8 cellular contexts compared by ENCODE assay signal in the genomic region with DNA sequence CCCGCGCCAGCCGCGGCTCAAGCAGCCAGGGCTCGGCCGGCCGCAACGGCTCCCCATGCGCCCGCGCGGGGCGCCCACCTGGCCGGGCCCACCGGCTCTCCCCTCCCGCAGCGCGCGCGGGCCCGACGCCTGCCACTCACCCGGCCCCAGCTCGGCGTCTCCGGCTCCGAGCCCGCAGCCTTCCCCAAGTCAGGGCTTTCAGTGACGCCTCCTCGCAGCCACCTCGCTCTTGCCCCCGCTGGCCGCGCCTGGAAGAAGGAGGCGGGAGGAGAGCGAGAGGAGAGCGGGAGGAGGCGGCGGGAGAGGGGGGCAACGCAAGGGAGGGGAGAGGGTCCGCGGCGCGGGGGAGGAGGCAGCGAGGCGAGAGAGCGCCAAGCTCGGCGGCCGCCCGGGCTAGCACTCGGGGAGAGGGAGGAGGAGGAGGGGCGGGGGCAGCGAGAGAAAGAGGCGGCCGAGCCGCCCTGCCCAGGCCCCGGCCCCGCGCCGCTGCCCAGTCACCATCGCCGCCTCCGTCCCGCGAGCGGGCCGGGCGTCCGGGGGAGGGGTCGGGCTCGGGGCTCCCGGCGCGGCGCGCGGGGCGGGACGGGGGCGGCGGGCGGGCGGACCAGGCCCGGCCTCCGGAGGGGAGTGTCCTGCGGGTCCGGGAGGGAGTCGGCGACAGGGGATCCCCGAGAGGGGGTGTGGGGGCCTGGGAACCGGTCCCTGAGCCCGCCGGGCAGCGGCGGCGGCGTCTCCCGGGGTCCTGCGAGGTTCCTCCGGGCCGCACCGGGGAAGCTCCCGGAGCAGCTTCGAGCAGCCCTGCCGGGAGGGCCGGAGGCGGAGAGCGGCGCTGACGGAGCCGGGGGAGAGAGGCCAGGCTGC. TPM values are rescaled to one million over a fixed set of nuclear protein-coding genes. Genes with fewer than 3 reads are reported as not detected.
DNase-seq lines count a peak whose midpoint lies in the region; ATAC-seq and TF ChIP-seq lines count a peak whose summit lies in the region.

A gene with protein sequence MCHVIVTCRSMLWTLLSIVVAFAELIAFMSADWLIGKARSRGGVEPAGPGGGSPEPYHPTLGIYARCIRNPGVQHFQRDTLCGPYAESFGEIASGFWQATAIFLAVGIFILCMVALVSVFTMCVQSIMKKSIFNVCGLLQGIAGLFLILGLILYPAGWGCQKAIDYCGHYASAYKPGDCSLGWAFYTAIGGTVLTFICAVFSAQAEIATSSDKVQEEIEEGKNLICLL (minus strand): TSS at position 414 of the 861 bp plus-strand sequence. CDS start 138,559 bp downstream, outside the sequence.

- H2AFZ ChIP-seq in Karpas-422 (ENCODE audit: low read length), result peak within 1 kb of the TSS; percentile 71; the same call in 1 of the 2 replicates

- DNase-seq in DMS 273 (lab: John Stamatoyannopoulos, UW; ENCODE audit: unreplicated experiment) (peak; percentile 89), DMS 273 treated with DMSO at 0.1 percent for 48 hours (lab: John Stamatoyannopoulos, UW) (no peak), Karpas-422 (peak; percentile 45), WERI-Rb-1 (peak; percentile 79), lower leg skin (ENCODE audit: low spot score in 2 of 2) (peak; percentile 46 to 94)
- no peak for DNase-seq in effector memory CD4-positive, alpha-beta T cell
- DNase-seq in stimulated activated CD4-positive, alpha-beta T cell treated with anti-CD3 and anti-CD28 coated beads, TNF-alpha, amount 100 ng/mL, for 4 hours (ENCODE audit: low read depth in 3 of 3), result peak in 2 of 3 experiments; percentile 1 to 7

- H3K4me2 ChIP-seq in Karpas-422 (ENCODE audit: low read depth, low read length, poor library complexity, severe bottlenecking), result peak within 1 kb of the TSS; percentile 88

- no peaks in the 10 kb centered on the region for H3K27me3 ChIP-seq in Karpas-422 (ENCODE audit: low read length)
- no peaks in the 10 kb centered on the region for H3K27me3 ChIP-seq in WERI-Rb-1 (ENCODE audit: insufficient read depth, low read depth, severe bottlenecking)
- H3K27me3 ChIP-seq in effector memory CD4-positive, alpha-beta T cell (replicated peaks; ENCODE audit: control insufficient read depth, insufficient read depth, low read length, poor library complexity, severe bottlenecking), result peaks cover 2% of the 10 kb centered on the region

- no peak for TF ChIP-seq CTCF in WERI-Rb-1 (IDR thresholded peaks at IDR 0.05; ENCODE audit: low read depth, low read length)
- no peak for TF ChIP-seq CTCF in lower leg skin (IDR thresholded peaks at IDR 0.05)

- peaks cover 10% of the 10 kb centered on the region for H3K4me1 ChIP-seq in Karpas-422 (ENCODE audit: low read length)
- H3K4me1 ChIP-seq in effector memory CD4-positive, alpha-beta T cell (ENCODE audit: control insufficient read depth, insufficient read depth, low read length, poor library complexity, severe bottlenecking), result peaks cover 9% of the 10 kb centered on the region

- H3K9me3 ChIP-seq in Karpas-422 (ENCODE audit: low read length) (no peaks in the 10 kb centered on the region), WERI-Rb-1 (ENCODE audit: severe bottlenecking) (no peaks in the 10 kb centered on the region)
- H3K9me3 ChIP-seq in effector memory CD4-positive, alpha-beta T cell (ENCODE audit: control insufficient read depth, low read length), result no peaks in the 10 kb centered on the region

- H3K79me2 ChIP-seq in Karpas-422 (ENCODE audit: low read length), result no peaks in the 10 kb centered on the region

- 0% methylated on average over 30 to 53 of the region's 112 CpGs for WGBS in lower leg skin, 2 donors

- H3K36me3 ChIP-seq in Karpas-422 (ENCODE audit: insufficient read depth, low read length) (no peaks in the 10 kb centered on the region), WERI-Rb-1 (peaks cover 16% of the 10 kb centered on the region)
- H3K36me3 ChIP-seq in effector memory CD4-positive, alpha-beta T cell (ENCODE audit: control insufficient read depth, insufficient read depth, low read length), result no peaks in the 10 kb centered on the region

- intact Hi-C loops in lower leg skin (cut with DNase I; ENCODE audit: low total_unique reads), result no loop called here

- H3K27ac ChIP-seq in Karpas-422 (ENCODE audit: low read length), result no peak within 1 kb of the TSS
- H3K27ac ChIP-seq in WERI-Rb-1, result peak within 1 kb of the TSS; percentile 84
- H3K27ac ChIP-seq in effector memory CD4-positive, alpha-beta T cell (ENCODE audit: insufficient read depth, low read length, poor library complexity, severe bottlenecking), result no peak within 1 kb of the TSS

- peak within 1 kb of the TSS; percentile 51; the same call in 1 of the 2 replicates for H3K9ac ChIP-seq in Karpas-422 (ENCODE audit: low read length)

- peak in 1 of 2 donors; percentile 15 for TF ChIP-seq POLR2A in lower leg skin (IDR thresholded peaks at IDR 0.05)

- H3K9me2 ChIP-seq in Karpas-422 (replicated peaks; ENCODE audit: insufficient read depth, low read length), result no peaks in the 10 kb centered on the region

- no peaks in the 10 kb centered on the region for H4K20me1 ChIP-seq in Karpas-422 (ENCODE audit: insufficient read depth, low read depth, low read length)

- peak within 1 kb of the TSS; percentile 66 for H3K4me3 ChIP-seq in Karpas-422 (ENCODE audit: low read length)
- peak within 1 kb of the TSS; percentile 81 for H3K4me3 ChIP-seq in WERI-Rb-1 (ENCODE audit: low read depth, low read length)
- peak within 1 kb of the TSS; percentile 46 for H3K4me3 ChIP-seq in effector memory CD4-positive, alpha-beta T cell (ENCODE audit: insufficient read depth, low read depth, low read length, poor library complexity, severe bottlenecking)
- peak within 1 kb of the TSS; percentile 73 for H3K4me3 ChIP-seq in lower leg skin (ENCODE audit: low read depth, poor library complexity, severe bottlenecking)

- ATAC-seq in GM21786 (IDR thresholded peaks at IDR 0.05; ENCODE audit: unreplicated experiment), result peak; percentile 37

RNA-seq across cellular contexts. Expression of the gene that starts here (rescaled TPM):
- total RNA-seq in Karpas-422 (2014; rRNA removed; shearing (Covaris generic); ENCODE audit: low replicate concordance), result 4.7 and 4.8 TPM in 2 replicates
- 10 to 100 TPM in 2 of 4 donors, 1 to 10 TPM in 2; 7.3 to 11.1 (median 9.6) TPM for total RNA-seq in lower leg skin

Comparison
In these comparisons a context has a peak if more than half of its experiments do, and no peak if none do; other contexts are left out.
1. DNase-seq: peak in DMS 273 (single experiment), Karpas-422 (single experiment), WERI-Rb-1 (single experiment), lower leg skin (2 of 2) and stimulated activated CD4-positive, alpha-beta T cell treated with anti-CD3 and anti-CD28 coated beads, TNF-alpha, amount 100 ng/mL, for 4 hours (2 of 3); none in DMS 273 treated with DMSO at 0.1 percent for 48 hours (single experiment) and effector memory CD4-positive, alpha-beta T cell (0 of 3).
2. Peak in every context shown above with its lines, with median percentiles within 50 percentile points of each other: H3K4me3 ChIP-seq.